In the genomic region with DNA sequence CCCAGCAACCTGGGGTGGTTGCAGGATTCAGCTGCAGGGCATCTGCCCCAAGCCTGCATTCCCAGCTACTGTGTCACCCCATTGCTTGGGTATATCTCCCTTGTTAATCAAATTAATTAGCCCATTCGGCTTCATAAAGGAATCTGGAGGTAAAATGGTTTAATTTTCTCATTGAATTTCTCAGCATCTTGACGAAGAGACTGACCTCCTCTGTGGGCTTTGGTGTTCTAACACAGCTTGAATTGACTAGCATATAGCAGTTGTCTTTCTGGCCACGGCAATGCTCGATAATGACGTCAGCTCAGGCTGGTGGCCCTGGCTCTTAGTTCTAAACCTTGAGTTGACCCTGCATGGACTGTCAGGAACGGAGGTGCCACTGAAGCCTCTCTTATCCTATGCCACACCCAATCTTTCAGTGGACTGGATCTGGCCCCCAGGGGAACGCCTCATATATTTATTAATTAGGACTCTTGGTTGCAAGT, we compare ENCODE assay signal across 18 cellular contexts.
"Had no signal": no experiment of that assay in that cellular context is flagged by ENCODE, and none has a peak within 500 bp of the region (broad histone marks: within the 10 kb centered on the region; RNA-seq: fewer than 3 reads in every experiment).

No MANE protein-coding gene starts in this region.

- H3K9me3 ChIP-seq: MG63, SJSA1 had no signal

- DNase-seq: KBM-7, MG63, NCI-H1092, NCI-H1105 treated with DMSO at 0.1 percent for 48 hours, NCI-H1417 treated with DMSO at 0.1 percent for 48 hours, NCI-H146, NCI-H1694 treated with DMSO at 0.1 percent for 48 hours, NCI-H1930, NCI-H2081, NCI-H2107, NCI-H2227 treated with DMSO at 0.1 percent for 48 hours, NCI-H524 treated with DMSO at 0.1 percent for 48 hours, NCI-H69, NCI-H774, Right ventricle myocardium superior, RPMI8226, SIG-M5 had no signal

- H3K4me1 ChIP-seq: SJSA1 had no signal

- H3K27me3 ChIP-seq: SJSA1 had no signal

- H3K27ac ChIP-seq: SJSA1 had no signal

- H3K4me3 ChIP-seq: MG63, SJSA1 had no signal

- H3K36me3 ChIP-seq: MG63, SJSA1 had no signal
